Comparison of ENCODE assay signal across 1 cellular context in the genomic region with DNA sequence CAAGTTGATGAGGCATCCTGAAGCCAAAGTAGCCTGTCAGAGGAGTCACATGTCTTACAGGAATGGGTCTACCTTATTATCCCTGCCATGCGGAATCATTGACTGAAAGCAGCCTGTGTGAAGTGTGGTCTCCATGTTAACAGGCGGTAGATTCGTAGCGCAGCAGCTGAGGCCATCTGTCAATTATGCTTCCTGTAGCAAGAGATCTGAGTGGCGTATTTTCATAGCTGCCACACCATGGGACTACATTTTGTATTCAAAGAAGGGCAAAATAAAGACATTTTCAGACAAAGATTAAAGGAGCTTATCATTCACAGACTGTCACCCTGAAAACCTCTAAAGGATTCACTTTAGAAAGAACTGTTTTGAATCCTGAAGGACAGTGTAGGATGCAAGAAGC.
TF ChIP-seq lines count a peak whose summit lies in the region.

No MANE protein-coding gene starts in this region.

TF ChIP-seq in GM23338, 12 proteins besides CTCF, POLR2A, EP300 and RAD21 (continued from another document):
- TF ChIP-seq, protein P1, sequence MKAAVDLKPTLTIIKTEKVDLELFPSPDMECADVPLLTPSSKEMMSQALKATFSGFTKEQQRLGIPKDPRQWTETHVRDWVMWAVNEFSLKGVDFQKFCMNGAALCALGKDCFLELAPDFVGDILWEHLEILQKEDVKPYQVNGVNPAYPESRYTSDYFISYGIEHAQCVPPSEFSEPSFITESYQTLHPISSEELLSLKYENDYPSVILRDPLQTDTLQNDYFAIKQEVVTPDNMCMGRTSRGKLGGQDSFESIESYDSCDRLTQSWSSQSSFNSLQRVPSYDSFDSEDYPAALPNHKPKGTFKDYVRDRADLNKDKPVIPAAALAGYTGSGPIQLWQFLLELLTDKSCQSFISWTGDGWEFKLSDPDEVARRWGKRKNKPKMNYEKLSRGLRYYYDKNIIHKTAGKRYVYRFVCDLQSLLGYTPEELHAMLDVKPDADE (IDR thresholded peaks at IDR 0.05) = no peak
- no peak for TF ChIP-seq POLR2AphosphoS5 (IDR thresholded peaks at IDR 0.05; ENCODE audit: low read depth)
